Comparison of ENCODE assay signal across 8 cellular contexts in genomic region chr13:51451134-51451466, GRCh38. TPM values are rescaled to one million over a fixed set of nuclear protein-coding genes. Genes with fewer than 3 reads are reported as not detected.
DNase-seq lines count a peak whose midpoint lies in the region; ATAC-seq and TF ChIP-seq lines count a peak whose summit lies in the region.

No MANE protein-coding gene starts in this region.

- H3K27ac ChIP-seq in right cardiac atrium (ENCODE audit: low read length): peak overlapping the region; percentile 100

- H3K27me3 ChIP-seq in H7 (ENCODE audit: control insufficient read depth, insufficient read depth, low read length): no peaks in the 10 kb centered on the region
- H3K27me3 ChIP-seq in right cardiac atrium (ENCODE audit: control insufficient read depth, insufficient read depth): no peaks in the 10 kb centered on the region
- H3K27me3 ChIP-seq in skeletal muscle satellite cell (ENCODE audit: control insufficient read depth, insufficient read depth, low read length): no peaks in the 10 kb centered on the region

- ATAC-seq in WTC11: no peak
- ATAC-seq in right cardiac atrium: no peak
- ATAC-seq in GM19023 (IDR thresholded peaks at IDR 0.05; ENCODE audit: unreplicated experiment): no peak

- H3K27me3 Mint-ChIP-seq in WTC11 (ENCODE audit: low read depth): no peaks in the 10 kb centered on the region; the same call in 1 of the 2 replicates

- peaks cover 12% of the 10 kb centered on the region for H3K9me3 Mint-ChIP-seq in WTC11

- POLR2A ChIA-PET in WTC11 (lab: Charles Lee): no interaction called here

- intact Hi-C loops in right cardiac atrium (cut with DNase I): loop anchor here in 3 of 4 donors (5.0 to 10.0 kb wide), 4 partner anchors 131 to 354 kb away; partner anchors contain the start of genes WDFY2 (in 3 of the 3) and DHRS12 (in 1 of the 3)

- no peak overlapping the region for H3K27ac Mint-ChIP-seq in WTC11

- peak overlapping the region; percentile 92 for H3K4me2 ChIP-seq in skeletal muscle satellite cell (ENCODE audit: low read length)

- WGBS in right cardiac atrium: 2% methylated on average over 5 of the region's 5 CpGs

- no peak for TF ChIP-seq CTCF in WTC11 (IDR thresholded peaks at IDR 0.05)

- H3K9me3 ChIP-seq in right cardiac atrium (ENCODE audit: control insufficient read depth, low read length) (no peaks in the 10 kb centered on the region), skeletal muscle satellite cell (replicated peaks; ENCODE audit: low read length) (no peaks in the 10 kb centered on the region)

- peak overlapping the region; percentile 95 for H3K9ac ChIP-seq in skeletal muscle satellite cell (ENCODE audit: low read depth, low read length)

- H3K36me3 Mint-ChIP-seq in WTC11: peaks cover 50% of the 10 kb centered on the region

- H3K36me3 ChIP-seq in H7 (replicated peaks; ENCODE audit: control insufficient read depth, insufficient read depth, low read length): peaks cover 5% of the 10 kb centered on the region; the same call in 1 of the 2 replicates
- H3K36me3 ChIP-seq in skeletal muscle satellite cell (ENCODE audit: insufficient read depth, low read length): peaks cover 34% of the 10 kb centered on the region

- H3K4me3 ChIP-seq in H7 (ENCODE audit: insufficient read depth, low read depth, low read length): peak overlapping the region; percentile 97
- peak overlapping the region; percentile 85 for H3K4me3 ChIP-seq in right cardiac atrium (ENCODE audit: low read length)
- H3K4me3 ChIP-seq in skeletal muscle satellite cell (ENCODE audit: low read length): peak overlapping the region; percentile 81

- peak overlapping the region; percentile 78 for H3K4me3 Mint-ChIP-seq in WTC11

- CTCF ChIA-PET in WTC11 (lab: Charles Lee): interaction anchor here (0.6 kb wide), 1 partner anchor 316 kb away, joined by 3 read pairs; no protein-coding TSS in a partner anchor

- peaks cover 31% of the 10 kb centered on the region for H3K4me1 Mint-ChIP-seq in WTC11

- DNase-seq in H7 (no peak), WTC11 (ENCODE audit: low spot score) (no peak), right cardiac atrium (no peak), GM19238 (ENCODE audit: insufficient read length, low spot score) (no peak), dedifferentiated amniotic fluid mesenchymal stem cell (ENCODE audit: extremely low spot score) (no peak), NCI-H69 (lab: John Stamatoyannopoulos, UW) (no peak)

- H3K4me1 ChIP-seq in right cardiac atrium (ENCODE audit: control insufficient read depth, insufficient read depth, low read length) (no peaks in the 10 kb centered on the region), skeletal muscle satellite cell (ENCODE audit: control insufficient read depth, insufficient read depth, low read length) (peaks cover 32% of the 10 kb centered on the region)

TF ChIP-seq in WTC11, 78 proteins besides CTCF, POLR2A, EP300 and RAD21:
- TF ChIP-seq HMGA2 (CRISPR knock-in tag; IDR thresholded peaks at IDR 0.05): 0 out of 2 replicates have a peak, but pooled peaks have one; percentile 5
- TF ChIP-seq AR (CRISPR knock-in tag; IDR thresholded peaks at IDR 0.05): no peak

RNA-seq across cellular contexts. Expression of gene INTS6, which starts 1.7 kb away (rescaled TPM):
- 24.9 and 30.4 TPM in 2 replicates for total RNA-seq in H7 (2014; rRNA removed; shearing (Covaris generic))
- 27.2 to 40.4 TPM (median 35.7 TPM) in 3 replicates for total RNA-seq in WTC11 (2021)
- total RNA-seq in right cardiac atrium: 10 to 100 TPM; 21.0 to 29.3 (median 25.4) TPM
- polyA plus RNA-seq in right cardiac atrium: 12.9 TPM
- 40.4 and 57.0 TPM in 2 replicates for total RNA-seq in skeletal muscle satellite cell (2012; rRNA removed)
